8 cellular contexts compared by ENCODE assay signal in the genomic region with DNA sequence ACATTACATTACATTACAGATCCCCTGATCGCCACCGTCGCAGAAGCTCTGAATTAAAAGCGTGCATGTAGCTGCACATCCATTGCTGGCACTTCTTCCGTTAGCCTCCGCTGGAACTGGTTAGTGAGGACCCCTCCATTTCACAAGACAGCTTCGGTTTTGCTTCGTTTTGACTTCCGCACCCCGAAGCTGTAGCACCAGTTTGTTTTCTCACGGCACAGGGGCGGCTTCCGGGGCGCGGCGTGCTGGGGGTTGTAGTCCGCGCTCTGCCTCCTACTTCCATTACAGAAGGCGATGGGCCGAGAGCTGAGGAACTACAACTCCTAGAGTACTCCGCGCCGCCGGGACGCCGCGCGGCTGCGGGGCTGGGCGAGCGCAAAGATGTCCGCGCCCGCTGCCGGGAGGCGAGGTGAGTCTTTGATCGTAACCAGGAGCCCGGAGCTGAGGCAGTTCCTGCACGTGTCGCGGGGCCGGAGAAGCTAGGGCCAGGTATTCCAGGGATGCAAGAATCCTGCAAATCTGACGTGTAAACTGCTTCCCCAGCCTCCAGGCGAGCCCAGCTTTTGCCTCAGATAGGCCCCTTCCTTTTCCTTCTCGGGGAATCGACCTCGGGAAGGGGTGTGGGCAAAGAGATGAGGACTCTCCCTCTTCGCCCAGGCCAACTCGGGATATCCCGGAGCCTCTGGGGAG. TPM values are rescaled to one million over a fixed set of nuclear protein-coding genes. Genes with fewer than 3 reads are reported as not detected.
DNase-seq lines count a peak whose midpoint lies in the region; ATAC-seq and TF ChIP-seq lines count a peak whose summit lies in the region.

A gene (plus strand): TSS at position 352 of the 690 bp plus-strand sequence. CDS start 387 bp downstream, outside the sequence.

- H2BK5ac ChIP-seq in trophoblast cell (ENCODE audit: low read depth, low read length, poor library complexity): no peak within 1 kb of the TSS

- peak within 1 kb of the TSS; percentile 23 for H2BK12ac ChIP-seq in trophoblast cell (ENCODE audit: low read length)

- peak within 1 kb of the TSS; percentile 93 for H4K8ac ChIP-seq in trophoblast cell (ENCODE audit: low read depth, low read length)

- in situ Hi-C loops in transverse colon (cut with MboI; ENCODE audit: low pct_ligation_motif_present in 1 of 4, low pct_unique_long_range_greater_than_20kb in 1 of 4, low sequenced_read_pairs in 3 of 4): loop anchor here in 2 of 4 donors (10.0 kb wide), 2 partner anchors 53 to 243 kb away; a partner anchor contains a TSS

- no peak within 1 kb of the TSS for H3K23ac ChIP-seq in trophoblast cell (ENCODE audit: low read length)

- H3K9ac ChIP-seq in adipocyte (ENCODE audit: low read length) (peak within 1 kb of the TSS; percentile 99), trophoblast cell (ENCODE audit: low read length) (peak within 1 kb of the TSS; percentile 92)

- H3K27me3 ChIP-seq in adipocyte (replicated peaks; ENCODE audit: control insufficient read depth, insufficient read depth, low read length) (no peaks in the 10 kb centered on the region), cardiac muscle cell (no peaks in the 10 kb centered on the region), trophoblast cell (ENCODE audit: insufficient read depth, low read length) (no peaks in the 10 kb centered on the region), transverse colon (no peaks in the 10 kb centered on the region)

- H3K4me1 ChIP-seq in adipocyte (ENCODE audit: control insufficient read depth, insufficient read depth, low read length) (peaks cover 29% of the 10 kb centered on the region), cardiac muscle cell (ENCODE audit: low read depth) (peaks cover 5% of the 10 kb centered on the region), trophoblast cell (ENCODE audit: control insufficient read depth in 1 of 2, insufficient read depth in 2 of 2, low read length in 2 of 2) (peaks cover 4 to 5% of the 10 kb centered on the region in 2 experiments), transverse colon (peaks cover 18 to 27% (median 26%) of the 10 kb centered on the region in 4 donors)

- DNase-seq in NCI-H128 (lab: John Stamatoyannopoulos, UW; ENCODE audit: unreplicated experiment) (peak; percentile 61), T follicular helper cell (ENCODE audit: low read depth) (peak; percentile 93), adipocyte (ENCODE audit: low read depth) (peak; percentile 98), cardiac muscle cell (ENCODE audit: low read depth in 1 of 2, low spot score in 1 of 2) (peak; percentile 96 to 97), trophoblast cell (peak; percentile 93 to 94), transverse colon (peak; percentile 96)

- H3K4ac ChIP-seq in trophoblast cell (ENCODE audit: low read depth, low read length): peak within 1 kb of the TSS; percentile 89

- peak within 1 kb of the TSS; percentile 73 for H3K27ac ChIP-seq in cardiac muscle cell
- peak within 1 kb of the TSS; percentile 14 for H3K27ac ChIP-seq in trophoblast cell (ENCODE audit: low read depth, low read length)
- peak within 1 kb of the TSS; percentile 87 to 91 (median 90) for H3K27ac ChIP-seq in transverse colon

- peak within 1 kb of the TSS; percentile 34 for H2AK5ac ChIP-seq in trophoblast cell (ENCODE audit: low read length)

- H3K4me2 ChIP-seq in trophoblast cell (ENCODE audit: low read length): peak within 1 kb of the TSS; percentile 86

- H3K79me2 ChIP-seq in trophoblast cell (ENCODE audit: control insufficient read depth, insufficient read depth, low read length, poor library complexity): peaks cover 10% of the 10 kb centered on the region

- TF ChIP-seq POLR2A in GM10847 (IDR thresholded peaks at IDR 0.05; ENCODE audit: extremely low read depth, insufficient read length): peak; percentile 51
- TF ChIP-seq POLR2A in transverse colon (IDR thresholded peaks at IDR 0.05): peak; percentile 84

- peak within 1 kb of the TSS; percentile 82 for H3K14ac ChIP-seq in trophoblast cell (ENCODE audit: low read length)

- H3K18ac ChIP-seq in trophoblast cell (ENCODE audit: low read length): peak within 1 kb of the TSS; percentile 86

- no peak for TF ChIP-seq EP300 in transverse colon (IDR thresholded peaks at IDR 0.05; ENCODE audit: low read depth)

- H4K12ac ChIP-seq in trophoblast cell (ENCODE audit: low read depth, low read length): peak within 1 kb of the TSS; percentile 97

- no peaks in the 10 kb centered on the region for H3K9me3 ChIP-seq in adipocyte (ENCODE audit: control insufficient read depth, low read length)
- no peaks in the 10 kb centered on the region for H3K9me3 ChIP-seq in cardiac muscle cell (ENCODE audit: low read depth)
- no peaks in the 10 kb centered on the region for H3K9me3 ChIP-seq in trophoblast cell (ENCODE audit: insufficient read depth, low read depth, low read length)
- H3K9me3 ChIP-seq in transverse colon: no peaks in the 10 kb centered on the region

- peak within 1 kb of the TSS; percentile 90 for H3K4me3 ChIP-seq in adipocyte (ENCODE audit: low read length)
- H3K4me3 ChIP-seq in cardiac muscle cell: peak within 1 kb of the TSS; percentile 94
- H3K4me3 ChIP-seq in trophoblast cell (ENCODE audit: low read depth, low read length): peak within 1 kb of the TSS; percentile 98
- peak within 1 kb of the TSS; percentile 57 to 99 (median 91) for H3K4me3 ChIP-seq in transverse colon

- WGBS in trophoblast cell (ENCODE audit: extremely low coverage, insufficient coverage, insufficient read length): no CpG with 5 or more reads among the region's 50 CpGs
- WGBS in transverse colon (ENCODE audit: low coverage in 1 of 2), 2 donors: 0% methylated on average over 1 to 50 of the region's 50 CpGs

- H4K91ac ChIP-seq in trophoblast cell (ENCODE audit: low read depth, low read length): peak within 1 kb of the TSS; percentile 88

- TF ChIP-seq CTCF in cardiac muscle cell (IDR thresholded peaks at IDR 0.05; ENCODE audit: low read depth, low read length) (no peak), transverse colon (IDR thresholded peaks at IDR 0.05) (no peak)

- H3K36me3 ChIP-seq in adipocyte (ENCODE audit: control insufficient read depth, insufficient read depth, low read length, severe bottlenecking): peaks cover 32% of the 10 kb centered on the region
- peaks cover 16% of the 10 kb centered on the region for H3K36me3 ChIP-seq in cardiac muscle cell
- peaks cover 5 to 14% of the 10 kb centered on the region in 2 experiments for H3K36me3 ChIP-seq in trophoblast cell (ENCODE audit: control insufficient read depth in 1 of 2, insufficient read depth in 2 of 2, low read length in 2 of 2)
- H3K36me3 ChIP-seq in transverse colon: peaks cover 0 to 21% (median 5%) of the 10 kb centered on the region in 4 donors

- peak within 1 kb of the TSS; percentile 90 for H2AFZ ChIP-seq in trophoblast cell (ENCODE audit: insufficient read depth, low read length, poor library complexity)

- ATAC-seq in HG02642 (IDR thresholded peaks at IDR 0.05; ENCODE audit: poor library complexity, unreplicated experiment): peak; percentile 92

- H3K79me1 ChIP-seq in trophoblast cell (ENCODE audit: low read length): peaks cover 7% of the 10 kb centered on the region

- peak within 1 kb of the TSS; percentile 52 for H2BK120ac ChIP-seq in trophoblast cell (ENCODE audit: insufficient read depth, low read length, poor library complexity)

- intact Hi-C loops in transverse colon (cut with DNase I; ENCODE audit: low total_unique reads): loop anchor here (2.0 to 10.0 kb wide), 4 partner anchors 53 to 245 kb away; a partner anchor contains a TSS

RNA-seq across cellular contexts. Expression of the gene that starts here (rescaled TPM):
- total RNA-seq in cardiac muscle cell (35.6 and 45.5 TPM in 2 replicates), transverse colon (100 to 1,000 TPM in 2 of 4 donors, 10 to 100 TPM in 2; 46.4 to 211 (median 93.4) TPM)
- polyA plus RNA-seq in cardiac muscle cell: 5.4 and 6.8 TPM in 2 replicates
- polyA plus RNA-seq in trophoblast cell (2013): 17.5 and 17.8 TPM in 2 replicates

Comparison
In these comparisons a context has a peak if more than half of its experiments do, and no peak if none do; other contexts are left out.
1. Peak in every context shown above with its lines: DNase-seq, ATAC-seq, H3K4me3 ChIP-seq and H3K27ac ChIP-seq.
2. H3K27ac ChIP-seq: peak in every context shown above with its lines; median percentile 90 in transverse colon; 73 in cardiac muscle cell; 14 in trophoblast cell.